In the genomic region with DNA sequence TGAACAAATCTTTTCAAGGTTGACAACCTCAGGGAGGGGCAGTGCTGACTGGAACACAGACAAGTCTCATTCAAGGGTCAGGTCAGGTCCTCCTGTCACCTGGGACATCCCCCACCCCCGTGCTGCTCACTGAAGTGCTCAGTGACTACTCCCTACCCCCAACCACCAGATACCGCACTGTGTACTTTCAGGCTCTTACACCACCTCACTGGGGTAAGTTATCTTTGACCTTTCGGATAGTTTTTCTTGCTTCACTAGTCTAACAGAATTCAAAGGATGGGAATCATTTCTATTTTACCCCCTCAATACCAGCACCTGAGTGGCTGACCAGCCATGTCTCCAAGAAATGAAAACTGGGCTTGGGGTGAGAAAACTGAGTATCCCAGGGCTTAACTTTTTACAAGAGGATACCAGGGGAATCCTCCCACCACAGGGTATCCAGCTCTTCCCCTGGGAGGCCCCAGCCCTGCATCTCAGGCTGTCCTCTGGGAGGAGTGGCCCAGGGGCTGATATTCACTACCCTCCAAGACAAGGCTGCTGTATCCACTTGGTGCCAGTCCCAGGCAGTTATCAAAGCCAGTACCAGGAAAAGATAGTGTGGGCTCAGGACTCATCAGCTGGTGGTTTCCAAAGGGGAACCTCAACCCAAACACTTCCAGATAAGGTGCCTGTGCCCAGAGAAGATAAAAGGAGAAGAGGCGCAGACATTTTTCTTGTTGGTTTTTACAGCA, we compare ENCODE assay signal across 8 cellular contexts. TPM values are rescaled to one million over a fixed set of nuclear protein-coding genes. Genes with fewer than 3 reads are reported as not detected.
DNase-seq lines count a peak whose midpoint lies in the region; ATAC-seq lines count a peak whose summit lies in the region.

No MANE protein-coding gene starts in this region.

- DNase-seq in activated CD4-positive, alpha-beta T cell treated with anti-CD3 and anti-CD28 coated beads, Interleukin-2, amount 50 U/mL, for 24 hours (ENCODE audit: low read depth in 1 of 2, low spot score in 1 of 2) = peak; percentile 24 to 60
- no peak for DNase-seq in left ventricle myocardium superior
- DNase-seq in stimulated activated CD8-positive, alpha-beta memory T cell treated with anti-CD3 and anti-CD28 coated beads, Interleukin-7, amount 100 ng/mL, for 48 hours (ENCODE audit: extremely low read depth in 1 of 2, low read depth in 1 of 2) = peak; percentile 46 to 89
- no peak for DNase-seq in superior temporal gyrus (ENCODE audit: extremely low spot score)
- DNase-seq in DMS53 (lab: John Stamatoyannopoulos, UW) = no peak
- no peak for DNase-seq in NCI-H2081 treated with DMSO at 0.1 percent for 48 hours (lab: John Stamatoyannopoulos, UW)

- intact Hi-C loops in left ventricle myocardium superior (cut with micrococcal nuclease) = no loop called here

- ATAC-seq in HG02623 (IDR thresholded peaks at IDR 0.05; ENCODE audit: unreplicated experiment) (peak; percentile 33), left ventricle myocardium superior (peak; percentile 42), HG02642 (IDR thresholded peaks at IDR 0.05; ENCODE audit: poor library complexity, unreplicated experiment) (no peak)

RNA-seq across cellular contexts. Expression of gene ZNF563, which starts 2.1 kb away (rescaled TPM):
- 3.7 TPM for total RNA-seq in left ventricle myocardium superior

RNA-seq across cellular contexts. Expression of gene ZNF442, which starts 34.1 kb away (rescaled TPM):
- total RNA-seq in left ventricle myocardium superior = 3.5 TPM

RNA-seq across cellular contexts. Expression of gene ZNF44, which starts 36.7 kb away (rescaled TPM):
- total RNA-seq in left ventricle myocardium superior = 9.5 TPM

Comparison
In these comparisons a context has a peak if more than half of its experiments do, and no peak if none do; other contexts are left out.
1. DNase-seq: peak in activated CD4-positive, alpha-beta T cell treated with anti-CD3 and anti-CD28 coated beads, Interleukin-2, amount 50 U/mL, for 24 hours (2 of 2) and stimulated activated CD8-positive, alpha-beta memory T cell treated with anti-CD3 and anti-CD28 coated beads, Interleukin-7, amount 100 ng/mL, for 48 hours (2 of 2); none in left ventricle myocardium superior (single experiment), superior temporal gyrus (single experiment), DMS53 (single experiment) and NCI-H2081 treated with DMSO at 0.1 percent for 48 hours (single experiment).